ENCODE assay signal across 15 cellular contexts in genomic region chr7:158344706-158345300, GRCh38.
DNase-seq lines count a peak whose midpoint lies in the region; ATAC-seq and TF ChIP-seq lines count a peak whose summit lies in the region.
"Had no signal": no experiment of that assay in that cellular context is flagged by ENCODE, and none has a peak within 500 bp of the region (broad histone marks: within the 10 kb centered on the region; RNA-seq: fewer than 3 reads in every experiment).

No MANE protein-coding gene starts in this region.

- H3K4me1 Mint-ChIP-seq in endodermal cell, result no peaks in the 10 kb centered on the region
- H3K4me1 Mint-ChIP-seq in H9, result peaks cover 5 to 6% of the 10 kb centered on the region in 2 experiments
- H3K4me1 Mint-ChIP-seq: B cell, GM23338 had no signal

- H4K20me1 ChIP-seq in H9 (ENCODE audit: control insufficient read depth, insufficient read depth, insufficient read length), result no peaks in the 10 kb centered on the region

- H3K27ac ChIP-seq in endodermal cell (ENCODE audit: low read depth, low read length), result no peak overlapping the region
- H3K27ac ChIP-seq in upper lobe of right lung, result no peak overlapping the region
- H3K27ac ChIP-seq in H9 (ENCODE audit: insufficient read length, low read depth, low read length), result no peak overlapping the region

- H3K27me3 Mint-ChIP-seq in endodermal cell (ENCODE audit: insufficient read depth) (peaks cover under 1% of the 10 kb centered on the region), H9 (ENCODE audit: low read depth) (peaks cover 13% of the 10 kb centered on the region)
- H3K27me3 Mint-ChIP-seq: B cell had no signal

- H3K4me2 ChIP-seq in H9 (ENCODE audit: insufficient read depth, insufficient read length, low read length), result no peak overlapping the region
- H3K4me2 ChIP-seq: GM23338 had no signal

- intact Hi-C loops in upper lobe of right lung (cut with DNase I), result no loop called here

- H2BK5ac ChIP-seq in H9 (ENCODE audit: insufficient read length, low read length), result no peak overlapping the region

- H4K8ac ChIP-seq in H9 (replicated peaks; ENCODE audit: insufficient read length, low read depth, low read length), result no peak overlapping the region

- H3K79me1 ChIP-seq in H9 (ENCODE audit: insufficient read depth, low read depth, low read length, poor library complexity, severe bottlenecking), result no peaks in the 10 kb centered on the region

- H3K4me3 Mint-ChIP-seq in endodermal cell (no peak overlapping the region), H9 (no peak overlapping the region)
- H3K4me3 Mint-ChIP-seq: B cell; CD4-positive, alpha-beta T cell; GM23338; HFFc6 had no signal

- H4K91ac ChIP-seq in H9 (ENCODE audit: insufficient read length, low read depth, low read length), result no peak overlapping the region

- no peak for TF ChIP-seq CTCF in endodermal cell (conservative IDR thresholded peaks at IDR 0.05)
- TF ChIP-seq CTCF in upper lobe of right lung (IDR thresholded peaks at IDR 0.05), result no peak
- TF ChIP-seq CTCF in H9 (conservative IDR thresholded peaks at IDR 0.05), result no peak
- TF ChIP-seq CTCF in GM10266 (IDR thresholded peaks at IDR 0.05; ENCODE audit: control insufficient read depth, insufficient read depth, low read depth, missing control alignments), result no peak

- peak; percentile 28 for ATAC-seq in upper lobe of right lung
- ATAC-seq in activated CD4-positive, CD25-positive, alpha-beta regulatory T cell treated with anti-CD3 and anti-CD28 coated beads, Interleukin-2, amount 50 U/mL, for 24 hours, result no peak
- ATAC-seq: GM23338 had no signal

- H3K9ac ChIP-seq in endodermal cell (ENCODE audit: extremely low read depth, low read length, poor library complexity, severe bottlenecking), result no peak overlapping the region
- no peak overlapping the region for H3K9ac ChIP-seq in H9 (ENCODE audit: extremely low read depth, insufficient read length, low read length)

- H2AFZ ChIP-seq in H9 (ENCODE audit: low read length), result no peak overlapping the region
- H2AFZ ChIP-seq: GM23338 had no signal

- no peak overlapping the region for H3K23ac ChIP-seq in H9 (ENCODE audit: insufficient read length, low read depth, low read length)

- DNase-seq in endodermal cell, result peak; percentile 10
- peak; percentile 65 for DNase-seq in mesenteric fat pad (ENCODE audit: low spot score)
- peak; percentile 1 for DNase-seq in retina
- DNase-seq in upper lobe of right lung, result no peak
- DNase-seq in H9, result no peak
- DNase-seq in GM10266 (ENCODE audit: extremely low spot score), result no peak
- DNase-seq: C1 segment of cervical spinal cord; Calu3; CD4-positive, alpha-beta T cell; DMS79; H7; HFFc6 had no signal

- no peaks in the 10 kb centered on the region for H3K79me2 ChIP-seq in H9 (ENCODE audit: insufficient read depth, low read length)

- H3K4me3 ChIP-seq in endodermal cell (ENCODE audit: low read length) (no peak overlapping the region), upper lobe of right lung (no peak overlapping the region)
- H3K4me3 ChIP-seq: GM23338 had no signal

- H4K5ac ChIP-seq in H9 (ENCODE audit: insufficient read length, low read depth, low read length), result no peak overlapping the region

- no peak overlapping the region for H2BK12ac ChIP-seq in H9 (ENCODE audit: insufficient read length, low read depth, low read length)

- H3K27me3 ChIP-seq in endodermal cell (ENCODE audit: control insufficient read depth, insufficient read depth, low read length, poor library complexity, severe bottlenecking), result no peaks in the 10 kb centered on the region
- no peaks in the 10 kb centered on the region for H3K27me3 ChIP-seq in upper lobe of right lung
- no peaks in the 10 kb centered on the region for H3K27me3 ChIP-seq in H9 (ENCODE audit: insufficient read depth, low read length)

- H3K4ac ChIP-seq in H9 (ENCODE audit: low read depth, low read length), result no peak overlapping the region

- no peak overlapping the region for H2BK120ac ChIP-seq in H9 (ENCODE audit: low read depth, low read length, poor library complexity, severe bottlenecking)

- no peak overlapping the region for H2BK20ac ChIP-seq in H9 (ENCODE audit: low read depth, low read length, poor library complexity, severe bottlenecking)

- H3K23me2 ChIP-seq in H9 (ENCODE audit: insufficient read length, low read depth, low read length, poor library complexity, severe bottlenecking), result no peaks in the 10 kb centered on the region

- no peak overlapping the region for H2AK5ac ChIP-seq in H9 (ENCODE audit: insufficient read length, low read length)

- H3K18ac ChIP-seq in H9 (ENCODE audit: insufficient read length, low read depth, low read length), result no peak overlapping the region

- H3K9me3 ChIP-seq in endodermal cell (ENCODE audit: control insufficient read depth, low read length) (peaks cover 78% of the 10 kb centered on the region), upper lobe of right lung (no peaks in the 10 kb centered on the region), H9 (ENCODE audit: control insufficient read depth, low read depth, low read length) (peaks cover 14% of the 10 kb centered on the region)

- H3K56ac ChIP-seq in H9 (ENCODE audit: insufficient read length, low read depth, low read length), result no peak overlapping the region

- H3K36me3 ChIP-seq in endodermal cell (ENCODE audit: control insufficient read depth, insufficient read depth, low read length) (no peaks in the 10 kb centered on the region), upper lobe of right lung (no peaks in the 10 kb centered on the region)

- H2BK15ac ChIP-seq in H9 (ENCODE audit: low read depth, low read length), result no peak overlapping the region

- H3T11ph ChIP-seq in H9 (ENCODE audit: low read length), result no peak overlapping the region

- H3K9me3 Mint-ChIP-seq in endodermal cell, result peaks cover 39% of the 10 kb centered on the region
- H3K9me3 Mint-ChIP-seq in H9, result peaks cover 31 to 37% of the 10 kb centered on the region in 2 experiments
- H3K9me3 Mint-ChIP-seq: CD4-positive, alpha-beta T cell had no signal

- H3K36me3 Mint-ChIP-seq in endodermal cell (ENCODE audit: low read depth), result peaks cover 6% of the 10 kb centered on the region
- peaks cover 13 to 23% (median 22%) of the 10 kb centered on the region in 3 experiments; a peak in 6 of 7 replicates for H3K36me3 Mint-ChIP-seq in H9 (ENCODE audit: insufficient read depth in 1 of 3, low read depth in 3 of 3)

- no peak overlapping the region for H3K14ac ChIP-seq in H9 (ENCODE audit: insufficient read depth, low read length)

- WGBS in endodermal cell (ENCODE audit: insufficient coverage in 1 of 2, insufficient read length in 1 of 2), 2 experiments, result 67 to 72% methylated on average over 9 to 11 of the region's 11 CpGs
- no CpG with 5 or more reads among the region's 11 CpGs for WGBS in H9 (ENCODE audit: extremely low coverage, insufficient read length, low lambda C conversion rate)

- no peaks in the 10 kb centered on the region for H3K4me1 ChIP-seq in endodermal cell (ENCODE audit: control insufficient read depth, insufficient read depth, low read length)
- no peaks in the 10 kb centered on the region for H3K4me1 ChIP-seq in upper lobe of right lung
- H3K4me1 ChIP-seq in H9 (ENCODE audit: insufficient read depth, low read length), result no peaks in the 10 kb centered on the region

- no peak overlapping the region for H3K27ac Mint-ChIP-seq in endodermal cell
- H3K27ac Mint-ChIP-seq in H9, result no peak overlapping the region; a peak in 1 of 7 replicates
- H3K27ac Mint-ChIP-seq: B cell; CD4-positive, alpha-beta T cell; GM23338; HFFc6 had no signal

Comparison
In these comparisons a context has a peak if more than half of its experiments do, and no peak if none do; other contexts are left out.
1. DNase-seq: peak in endodermal cell (single experiment), mesenteric fat pad (single experiment) and retina (single experiment); none in upper lobe of right lung (single experiment), H9 (single experiment) and GM10266 (single experiment).